8 cellular contexts compared by ENCODE assay signal in the genomic region with DNA sequence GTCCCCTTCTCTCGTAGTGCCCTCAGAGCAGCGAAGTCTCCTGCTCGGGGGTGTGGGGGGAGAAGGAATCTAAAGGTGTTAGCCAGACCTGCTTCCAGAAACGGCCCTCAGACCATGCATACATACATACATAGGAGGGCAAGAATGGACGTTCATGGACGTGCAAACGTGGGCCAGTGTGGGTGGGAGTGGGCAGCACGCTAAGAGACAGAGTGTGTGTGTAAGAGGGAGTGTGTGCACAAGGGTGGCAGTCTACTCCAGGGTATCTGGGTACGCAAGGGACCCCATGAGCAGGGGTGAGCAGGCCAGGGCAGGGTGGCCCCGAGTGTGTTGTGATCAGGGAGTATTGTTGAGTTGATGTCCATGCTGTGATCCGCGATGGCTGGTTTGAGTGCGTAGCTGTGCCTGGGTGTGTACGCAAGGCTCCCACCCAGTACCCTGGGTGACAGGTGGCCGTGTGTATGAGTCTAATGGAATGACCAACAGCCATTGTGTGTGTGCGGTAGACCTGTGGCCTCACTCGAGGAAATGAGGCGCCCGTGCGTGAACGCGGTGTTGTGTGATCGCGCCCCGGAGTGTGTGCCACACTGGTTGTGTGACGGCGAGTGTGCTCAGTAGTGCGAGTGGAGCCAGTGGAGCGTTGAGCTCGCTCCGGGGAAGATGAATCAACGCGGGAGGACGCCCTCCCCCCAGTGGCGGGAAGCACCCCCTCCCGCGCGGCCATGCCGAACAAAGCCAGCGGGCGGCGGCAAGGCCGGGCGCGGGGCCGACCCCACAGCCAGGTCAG. TPM values are rescaled to one million over a fixed set of nuclear protein-coding genes. Genes with fewer than 3 reads are reported as not detected.
A peak's percentile ranks its signal among the peaks of the same experiment; 100 is the strongest.
DNase-seq lines count a peak whose midpoint lies in the region; ATAC-seq, FAIRE-seq and TF ChIP-seq lines count a peak whose summit lies in the region.

No MANE protein-coding gene starts in this region.

- ATAC-seq in RWPE2 (ENCODE audit: low read depth) (peak; percentile 24; the same call in 2 of the 3 replicates), GM18870 (IDR thresholded peaks at IDR 0.05; ENCODE audit: unreplicated experiment) (no peak)

- H3K9me3 ChIP-seq in HEK293 (ENCODE audit: control insufficient read depth, insufficient read depth, low read depth, low read length) (no peaks in the 10 kb centered on the region), RWPE2 (ENCODE audit: severe bottlenecking) (no peaks in the 10 kb centered on the region), H1 (ENCODE audit: insufficient read depth in 2 of 2, low read depth in 1 of 2, low read length in 1 of 2) (no peaks in the 10 kb centered on the region)

- H2BK20ac ChIP-seq in H1 (ENCODE audit: low read length), result peak overlapping the region; percentile 61; the same call in 1 of the 2 replicates

- peaks cover 8% of the 10 kb centered on the region for H3K23me2 ChIP-seq in H1 (ENCODE audit: low read depth, low read length)

- H2BK120ac ChIP-seq in H1 (replicated peaks; ENCODE audit: low read depth, low read length), result no peak overlapping the region

- no peak overlapping the region for H3K14ac ChIP-seq in H1 (ENCODE audit: insufficient read length)

- peaks cover 5 to 8% of the 10 kb centered on the region in 2 experiments for H4K20me1 ChIP-seq in H1 (replicated peaks in 1 of 2; ENCODE audit: control insufficient read depth in 1 of 2, insufficient read depth in 2 of 2, low read length in 2 of 2)

- H2AFZ ChIP-seq in H1 (ENCODE audit: low read length), result no peak overlapping the region

- no peak for TF ChIP-seq RAD21 in H1 (IDR thresholded peaks at IDR 0.05 in 1 of 2, conservative IDR thresholded peaks at IDR 0.05 in 1 of 2; ENCODE audit: low read depth in 2 of 2, low read length in 2 of 2)

- H3K9ac ChIP-seq in H1 (replicated peaks in 1 of 4; ENCODE audit: extremely low read depth in 1 of 4, low read depth in 3 of 4, low read length in 3 of 4), result peak overlapping the region in 3 of 4 experiments; percentile 57 to 76 (median 63); a peak in 6 of 7 replicates

- H3K4me1 ChIP-seq in HEK293 (ENCODE audit: control insufficient read depth, insufficient read depth, low read length) (peaks cover 6% of the 10 kb centered on the region; the same call in 1 of the 2 replicates), RWPE2 (ENCODE audit: insufficient read depth, poor library complexity, severe bottlenecking) (no peaks in the 10 kb centered on the region), H1 (replicated peaks in 1 of 4; ENCODE audit: control insufficient read depth in 3 of 4, insufficient read depth in 4 of 4, low read length in 3 of 4) (peaks cover 0 to 8% (median 5%) of the 10 kb centered on the region in 4 experiments; a peak in 5 of 7 replicates)

- H3K27ac ChIP-seq in HEK293 (ENCODE audit: extremely low read depth, low read depth, low read length), result no peak overlapping the region
- peak overlapping the region; percentile 26 for H3K27ac ChIP-seq in RWPE2 (ENCODE audit: poor library complexity, severe bottlenecking)
- no peak overlapping the region for H3K27ac ChIP-seq in H1 (ENCODE audit: low read depth, low read length)

- POLR2A ChIA-PET in HEK293 (lab: Yijun Ruan, JAX) (no interaction called here), H1 (lab: Charles Lee; ENCODE audit: partially characterized antibody) (interaction anchor here (1.2 to 1.5 kb wide), 2 partner anchors 12 to 74 kb away, joined by 3 read pairs; no protein-coding TSS in a partner anchor)

- peak overlapping the region; percentile 71; the same call in 1 of the 2 replicates for H2BK5ac ChIP-seq in H1 (ENCODE audit: low read depth, low read length)

- no peak for DNase-seq in GM12891 (ENCODE audit: insufficient read length, low spot score)
- no peak for DNase-seq in RWPE2 (ENCODE audit: low spot score)
- no peak for DNase-seq in H1 (ENCODE audit: low read depth in 1 of 2, low spot score in 2 of 2)
- DNase-seq in osteocyte (ENCODE audit: extremely low spot score, unreplicated experiment), result peak; percentile 81
- DNase-seq in AG08396 (ENCODE audit: low spot score), result no peak
- DNase-seq in NK-92 (lab: John Stamatoyannopoulos, UW; ENCODE audit: unreplicated experiment), result no peak

- TF ChIP-seq CTCF in HEK293 (tag by site-specific recombination; IDR thresholded peaks at IDR 0.05) (no peak), RWPE2 (IDR thresholded peaks at IDR 0.05; ENCODE audit: poor library complexity, severe bottlenecking) (no peak), H1 (IDR thresholded peaks at IDR 0.05; ENCODE audit: control extremely low read depth in 1 of 3, insufficient read depth in 1 of 3, low read depth in 1 of 3, low read length in 3 of 3) (no peak), osteocyte (IDR thresholded peaks at IDR 0.05) (no peak)

- H3K79me1 ChIP-seq in H1 (ENCODE audit: low read depth, low read length), result no peaks in the 10 kb centered on the region

- no peak overlapping the region for H3K27ac Mint-ChIP-seq in osteocyte (ENCODE audit: unreplicated experiment)

- H2BK15ac ChIP-seq in H1 (ENCODE audit: low read length), result peak overlapping the region; percentile 75; the same call in 1 of the 2 replicates

- H4K8ac ChIP-seq in H1 (ENCODE audit: extremely low read depth, insufficient read depth, low read length), result peak overlapping the region; percentile 83

- FAIRE-seq in GM12891 (lab: Jason Lieb, UNC) (peak; percentile 85), H1 (lab: Jason Lieb, UNC) (no peak)

- no peaks in the 10 kb centered on the region for H3K79me2 ChIP-seq in H1 (ENCODE audit: control insufficient read depth in 1 of 2, insufficient read depth in 2 of 2, low read length in 2 of 2)

- peak overlapping the region; percentile 79 for H4K91ac ChIP-seq in H1 (replicated peaks; ENCODE audit: insufficient read length, low read length)

- no peak overlapping the region for H3K23ac ChIP-seq in H1 (ENCODE audit: insufficient read length)

- TF ChIP-seq EP300 in H1 (IDR thresholded peaks at IDR 0.05; ENCODE audit: borderline replicate concordance in 1 of 2, low read depth in 2 of 2, low read length in 2 of 2), result no peak

- H3K56ac ChIP-seq in H1 (replicated peaks; ENCODE audit: insufficient read length, low read depth, low read length), result peak overlapping the region; percentile 2

- H2AK5ac ChIP-seq in H1 (ENCODE audit: low read depth, low read length), result peak overlapping the region; percentile 98; the same call in 1 of the 2 replicates

- H3K27me3 Mint-ChIP-seq in osteocyte (ENCODE audit: unreplicated experiment), result no peaks in the 10 kb centered on the region

- peak overlapping the region; percentile 84; the same call in 1 of the 2 replicates for H2BK12ac ChIP-seq in H1 (ENCODE audit: low read depth, low read length)

- no peak overlapping the region for H4K5ac ChIP-seq in H1 (ENCODE audit: insufficient read length, low read depth, low read length)

- H3K27me3 ChIP-seq in RWPE2 (ENCODE audit: insufficient read depth, poor library complexity, severe bottlenecking), result peaks cover 3% of the 10 kb centered on the region
- H3K27me3 ChIP-seq in H1 (replicated peaks in 1 of 4; ENCODE audit: control insufficient read depth in 3 of 4, extremely low read depth in 1 of 4, insufficient read depth in 3 of 4, low read length in 3 of 4), result peaks cover 0 to 14% (median 10%) of the 10 kb centered on the region in 4 experiments; a peak in 5 of 7 replicates

- WGBS in H1 (ENCODE audit: extremely low coverage in 1 of 2, insufficient coverage in 1 of 2, insufficient read length in 1 of 2, insufficient replicate concordance in 2 of 2, low coverage in 1 of 2, low lambda C conversion rate in 2 of 2, missing lambda C conversion rate in 1 of 2), 2 experiments, result 44% methylated on average over 32 of the region's 46 CpGs; no CpG with 5 or more reads in 1 of the 2 experiments

- H3K4me3 ChIP-seq in HEK293 (ENCODE audit: low read depth, low read length) (peak overlapping the region; percentile 45), RWPE2 (ENCODE audit: severe bottlenecking) (peak overlapping the region; percentile 98), H1 (ENCODE audit: extremely low read depth in 1 of 4, insufficient read depth in 2 of 4, low read depth in 3 of 4, low read length in 4 of 4) (peak overlapping the region; percentile 46 to 70 (median 65))

- H3K4me3 Mint-ChIP-seq in osteocyte (ENCODE audit: unreplicated experiment), result peak overlapping the region; percentile 82

- H3K36me3 ChIP-seq in HEK293 (ENCODE audit: control insufficient read depth in 2 of 2, insufficient read depth in 1 of 2, low read length in 2 of 2) (no peaks in the 10 kb centered on the region), RWPE2 (ENCODE audit: low read depth) (no peaks in the 10 kb centered on the region), H1 (ENCODE audit: control insufficient read depth in 2 of 4, insufficient read depth in 4 of 4, low read length in 3 of 4) (no peaks in the 10 kb centered on the region)

- H3K18ac ChIP-seq in H1 (ENCODE audit: extremely low read depth, low read length), result peak overlapping the region; percentile 90

- H3K4me1 Mint-ChIP-seq in osteocyte (ENCODE audit: unreplicated experiment), result peaks cover 9% of the 10 kb centered on the region

- H3K4me2 ChIP-seq in H1 (ENCODE audit: insufficient read depth in 1 of 2, low read depth in 2 of 2, low read length in 2 of 2), result peak overlapping the region; percentile 87 to 94

- H3K4ac ChIP-seq in H1 (replicated peaks; ENCODE audit: insufficient read length, low read depth, low read length), result peak overlapping the region; percentile 8

- H3K9me3 Mint-ChIP-seq in osteocyte (ENCODE audit: unreplicated experiment), result no peaks in the 10 kb centered on the region

- CTCF ChIA-PET in HEK293 (lab: Yijun Ruan, JAX) (interaction anchor here (0.6 kb wide), 1 partner anchor 34 kb away, joined by 3 read pairs; no protein-coding TSS in a partner anchor), H1 (lab: Charles Lee; ENCODE audit: partially characterized antibody) (interaction anchor here (0.8 to 6.0 kb wide), 4 partner anchors 11 to 31 kb away, joined by 3 to 37 read pairs (median 14); no protein-coding TSS in a partner anchor)

- no peaks in the 10 kb centered on the region for H3K36me3 Mint-ChIP-seq in osteocyte (ENCODE audit: unreplicated experiment)

- TF ChIP-seq POLR2A in GM12891 (IDR thresholded peaks at IDR 0.05; ENCODE audit: low read depth, low read length), result no peak
- TF ChIP-seq POLR2A in H1 (IDR thresholded peaks at IDR 0.05; ENCODE audit: control extremely low read depth in 1 of 2, low read depth in 2 of 2, low read length in 2 of 2), result no peak

RNA-seq across cellular contexts. Expression of a gene that starts 0.8 kb away (rescaled TPM):
- polyA plus RNA-seq in GM12891 (2012; ENCODE audit: low read depth, missing spikeins), result 1.7 TPM
- 12.0 and 12.8 TPM in 2 replicates for total RNA-seq in H1 (2021; fragmentation: NEBNext Ultra II Directional; extraction: Animal tissue kit (Norgen Biotek cat#: 25700))
- 3.3 TPM in 2 replicates for polyA plus RNA-seq in H1 (2011; rRNA removed)
- polyA plus RNA-seq in H1 (2011; cell fraction: cytosol; rRNA removed), result 3.3 TPM
- 4.2 TPM for polyA plus RNA-seq in H1 (2011; cell fraction: nucleus; rRNA removed)
- 7.7 to 10.1 TPM (median 8.3 TPM) in 4 replicates for polyA plus RNA-seq in H1 (2012, experiment 1 of 2)
- 9.6 TPM for polyA plus RNA-seq in H1 (2012, experiment 2 of 2)
- polyA plus RNA-seq in H1 (2013, experiment 1 of 2), result 8.3 TPM
- polyA plus RNA-seq in H1 (2013, experiment 2 of 2), result 8.3 TPM
- 3.9 and 5.1 TPM in 2 replicates for polyA minus RNA-seq in H1 (2011; rRNA and poly(A)+ RNA removed)
- 6.2 TPM for polyA minus RNA-seq in H1 (2011; cell fraction: cytosol; rRNA and poly(A)+ RNA removed)
- 5.3 TPM for polyA minus RNA-seq in H1 (2011; cell fraction: nucleus; rRNA and poly(A)+ RNA removed)
- 1.6 TPM in 2 replicates for total RNA-seq in osteocyte

RNA-seq across cellular contexts. Expression of a gene that starts 21.2 kb away (rescaled TPM):
- polyA plus RNA-seq in GM12891 (2012; ENCODE audit: low read depth, missing spikeins), result 0.06 TPM
- total RNA-seq in H1 (2021; fragmentation: NEBNext Ultra II Directional; extraction: Animal tissue kit (Norgen Biotek cat#: 25700)), result 5.9 and 6.9 TPM in 2 replicates
- polyA plus RNA-seq in H1 (2011; rRNA removed), result 4.2 and 8.9 TPM in 2 replicates
- polyA plus RNA-seq in H1 (2011; cell fraction: cytosol; rRNA removed), result 5.6 TPM
- polyA plus RNA-seq in H1 (2011; cell fraction: nucleus; rRNA removed), result 4.7 TPM
- polyA plus RNA-seq in H1 (2012, experiment 1 of 2), result 4.3 to 7.8 TPM (median 6.9 TPM) in 4 replicates
- 8.0 TPM for polyA plus RNA-seq in H1 (2012, experiment 2 of 2)
- polyA plus RNA-seq in H1 (2013, experiment 1 of 2), result 6.2 TPM
- 5.8 TPM for polyA plus RNA-seq in H1 (2013, experiment 2 of 2)
- polyA minus RNA-seq in H1 (2011; rRNA and poly(A)+ RNA removed), result 0.41 and 0.54 TPM in 2 replicates
- 3.1 TPM for polyA minus RNA-seq in H1 (2011; cell fraction: cytosol; rRNA and poly(A)+ RNA removed)
- 2.5 TPM for polyA minus RNA-seq in H1 (2011; cell fraction: nucleus; rRNA and poly(A)+ RNA removed)
- not detected in 2 replicates for total RNA-seq in osteocyte

RNA-seq across cellular contexts. Expression of a gene that starts 21.3 kb away (rescaled TPM):
- not detected for polyA plus RNA-seq in GM12891 (2012; ENCODE audit: low read depth, missing spikeins)
- 0.63 and 0.97 TPM in 2 replicates for total RNA-seq in H1 (2021; fragmentation: NEBNext Ultra II Directional; extraction: Animal tissue kit (Norgen Biotek cat#: 25700))
- polyA plus RNA-seq in H1 (2011; rRNA removed), result 1.3 and 1.9 TPM in 2 replicates
- 3.3 TPM for polyA plus RNA-seq in H1 (2011; cell fraction: cytosol; rRNA removed)
- 4.1 TPM for polyA plus RNA-seq in H1 (2011; cell fraction: nucleus; rRNA removed)
- 2.1 to 3.5 TPM (median 2.7 TPM) in 4 replicates for polyA plus RNA-seq in H1 (2012, experiment 1 of 2)
- polyA plus RNA-seq in H1 (2012, experiment 2 of 2), result 1.1 TPM
- polyA plus RNA-seq in H1 (2013, experiment 1 of 2), result 0.53 TPM
- 0.77 TPM for polyA plus RNA-seq in H1 (2013, experiment 2 of 2)
- polyA minus RNA-seq in H1 (2011; rRNA and poly(A)+ RNA removed), result 0.54 and 0.80 TPM in 2 replicates
- polyA minus RNA-seq in H1 (2011; cell fraction: cytosol; rRNA and poly(A)+ RNA removed), result not detected
- polyA minus RNA-seq in H1 (2011; cell fraction: nucleus; rRNA and poly(A)+ RNA removed), result 1.00 TPM
- not detected in 2 replicates for total RNA-seq in osteocyte

RNA-seq across cellular contexts. Expression of a gene that starts 38.2 kb away (rescaled TPM):
- polyA plus RNA-seq in GM12891 (2012; ENCODE audit: low read depth, missing spikeins), result 8.9 TPM
- 53.7 and 54.7 TPM in 2 replicates for total RNA-seq in H1 (2021; fragmentation: NEBNext Ultra II Directional; extraction: Animal tissue kit (Norgen Biotek cat#: 25700))
- 41.5 and 54.8 TPM in 2 replicates for polyA plus RNA-seq in H1 (2011; rRNA removed)
- 55.9 TPM for polyA plus RNA-seq in H1 (2011; cell fraction: cytosol; rRNA removed)
- 75.9 TPM for polyA plus RNA-seq in H1 (2011; cell fraction: nucleus; rRNA removed)
- polyA plus RNA-seq in H1 (2012, experiment 1 of 2), result 34.3 to 51.2 TPM (median 49.7 TPM) in 4 replicates
- 65.9 TPM for polyA plus RNA-seq in H1 (2012, experiment 2 of 2)
- polyA plus RNA-seq in H1 (2013, experiment 1 of 2), result 29.8 TPM
- polyA plus RNA-seq in H1 (2013, experiment 2 of 2), result 33.1 TPM
- 50.7 and 74.4 TPM in 2 replicates for polyA minus RNA-seq in H1 (2011; rRNA and poly(A)+ RNA removed)
- 32.1 TPM for polyA minus RNA-seq in H1 (2011; cell fraction: cytosol; rRNA and poly(A)+ RNA removed)
- polyA minus RNA-seq in H1 (2011; cell fraction: nucleus; rRNA and poly(A)+ RNA removed), result 29.1 TPM
- 41.8 and 45.5 TPM in 2 replicates for total RNA-seq in osteocyte

RNA-seq across cellular contexts. Expression of a gene that starts 60.0 kb away (rescaled TPM):
- not detected for polyA plus RNA-seq in GM12891 (2012; ENCODE audit: low read depth, missing spikeins)
- 0.43 and 0.69 TPM in 2 replicates for total RNA-seq in H1 (2021; fragmentation: NEBNext Ultra II Directional; extraction: Animal tissue kit (Norgen Biotek cat#: 25700))
- polyA plus RNA-seq in H1 (2011; rRNA removed), result 0.02 and 0.06 TPM in 2 replicates
- polyA plus RNA-seq in H1 (2011; cell fraction: cytosol; rRNA removed), result 0.04 TPM
- polyA plus RNA-seq in H1 (2011; cell fraction: nucleus; rRNA removed), result 0.26 TPM
- polyA plus RNA-seq in H1 (2012, experiment 1 of 2), result 0.08 to 0.52 TPM (median 0.25 TPM) in 3 of 4 replicates, not detected in the other
- not detected for polyA plus RNA-seq in H1 (2012, experiment 2 of 2)
- 0.04 TPM for polyA plus RNA-seq in H1 (2013, experiment 1 of 2)
- polyA plus RNA-seq in H1 (2013, experiment 2 of 2), result 0.02 TPM
- 0.06 and 0.17 TPM in 2 replicates for polyA minus RNA-seq in H1 (2011; rRNA and poly(A)+ RNA removed)
- polyA minus RNA-seq in H1 (2011; cell fraction: cytosol; rRNA and poly(A)+ RNA removed), result not detected
- polyA minus RNA-seq in H1 (2011; cell fraction: nucleus; rRNA and poly(A)+ RNA removed), result 0.50 TPM
- 0.34 and 0.43 TPM in 2 replicates for total RNA-seq in osteocyte

Comparison
In these comparisons a context has a peak if more than half of its experiments do, and no peak if none do; other contexts are left out.
1. H3K4me3 ChIP-seq: peak in every context shown above with its lines; median percentile 98 in RWPE2; 65 in H1; 45 in HEK293.